9 cellular contexts compared by ENCODE assay signal in the genomic region with DNA sequence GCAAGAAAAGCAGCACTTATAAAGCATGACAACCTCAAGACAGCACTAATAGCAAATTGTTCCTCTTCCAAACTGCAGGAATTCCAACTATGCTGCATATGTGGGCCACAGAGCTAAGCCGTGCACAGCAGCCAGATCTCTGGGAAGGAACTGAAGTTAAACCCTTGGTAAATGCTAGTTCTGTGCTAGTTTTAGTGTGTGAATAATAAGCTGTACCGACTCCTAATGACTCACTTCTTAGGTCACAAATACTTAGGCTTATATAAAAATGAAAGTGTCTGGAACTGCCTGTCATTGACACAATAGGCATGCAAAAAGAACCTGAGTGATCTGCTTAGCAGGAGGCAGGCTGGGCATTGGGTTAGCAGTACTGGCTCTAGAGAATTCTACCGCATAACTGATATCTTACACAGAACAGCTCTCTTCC. TPM values are rescaled to one million over a fixed set of nuclear protein-coding genes. Genes with fewer than 3 reads are reported as not detected.
DNase-seq lines count a peak whose midpoint lies in the region; ATAC-seq and TF ChIP-seq lines count a peak whose summit lies in the region.
"Had no signal": no experiment of that assay in that cellular context is flagged by ENCODE, and none has a peak within 500 bp of the region (broad histone marks: within the 10 kb centered on the region; RNA-seq: fewer than 3 reads in every experiment).

No MANE protein-coding gene starts in this region.

- TF ChIP-seq CTCF in cardiac fibroblast (IDR thresholded peaks at IDR 0.05; ENCODE audit: low read depth, low read length) = no peak

- H3K9ac ChIP-seq in HUES48 (ENCODE audit: low read depth, low read length) = no peak overlapping the region

- H3K4me1 ChIP-seq in HUES48 (ENCODE audit: control insufficient read depth, insufficient read depth, low read length) = peaks cover 13% of the 10 kb centered on the region

- no peaks in the 10 kb centered on the region for H3K9me3 ChIP-seq in HUES48 (ENCODE audit: control insufficient read depth, insufficient read depth, low read length)

- H3K27ac ChIP-seq in HUES48 (ENCODE audit: low read depth, low read length) = peak overlapping the region; percentile 60

- peak; percentile 53 to 77 for DNase-seq in cardiac fibroblast (ENCODE audit: low read depth in 2 of 2)
- DNase-seq in left kidney (ENCODE audit: low read depth, low spot score) = peak; percentile 19
- DNase-seq in superior temporal gyrus (ENCODE audit: extremely low spot score) = peak; percentile 9
- DNase-seq in NAMALWA (ENCODE audit: low spot score) = no peak
- DNase-seq in SK-N-DZ (ENCODE audit: low spot score) = no peak
- DNase-seq: NK-92 treated with Interleukin-12 subunit alpha and Interleukin-12 subunit beta, amount 100 ng/mL, for 24 hours had no signal

- H3K27me3 ChIP-seq in HUES48 (ENCODE audit: control insufficient read depth, insufficient read depth, low read length) = no peaks in the 10 kb centered on the region; the same call in 1 of the 2 replicates

- no peak overlapping the region for H3K4me3 ChIP-seq in HUES48 (ENCODE audit: low read depth, low read length)
- no peak overlapping the region for H3K4me3 ChIP-seq in cardiac fibroblast (replicated peaks in 1 of 2; ENCODE audit: low read depth in 2 of 2, low read length in 2 of 2)
- H3K4me3 ChIP-seq: skin epidermis had no signal

- H3K36me3 ChIP-seq in HUES48 (ENCODE audit: control insufficient read depth, insufficient read depth, low read length) = no peaks in the 10 kb centered on the region

- no peak for ATAC-seq in GM19023 (IDR thresholded peaks at IDR 0.05; ENCODE audit: unreplicated experiment)

RNA-seq across cellular contexts. Expression of gene GTF3A, which starts 21.2 kb away (rescaled TPM):
- polyA plus RNA-seq in SK-N-DZ (2014; cell fraction: cytosol; rRNA removed) = 171 and 205 TPM in 2 replicates
- 112 and 153 TPM in 2 replicates for polyA plus RNA-seq in SK-N-DZ (2014; cell fraction: nucleus; rRNA removed)

RNA-seq across cellular contexts. Expression of gene MTIF3, which starts 47.1 kb away (rescaled TPM):
- polyA plus RNA-seq in SK-N-DZ (2014; cell fraction: cytosol; rRNA removed) = 31.1 and 33.2 TPM in 2 replicates
- polyA plus RNA-seq in SK-N-DZ (2014; cell fraction: nucleus; rRNA removed) = 22.9 and 34.3 TPM in 2 replicates

Comparison
In these comparisons a context has a peak if more than half of its experiments do, and no peak if none do; other contexts are left out.
1. DNase-seq: peak in cardiac fibroblast (2 of 2), left kidney (single experiment) and superior temporal gyrus (single experiment); none in NAMALWA (single experiment) and SK-N-DZ (single experiment).